17 cellular contexts compared by ENCODE assay signal in genomic region chr2:241492174-241492565, GRCh38.
"Had no signal": no experiment of that assay in that cellular context is flagged by ENCODE, and none has a peak within 500 bp of the region (broad histone marks: within the 10 kb centered on the region; RNA-seq: fewer than 3 reads in every experiment).

No MANE protein-coding gene starts in this region.

- H3K9me3 Mint-ChIP-seq: activated T-cell treated with anti-CD3 and anti-CD28 coated beads, Interleukin-2, amount 50 U/mL, for 4 hours; dendritic cell treated with granulocyte-macrophage colony-stimulating factor and Interleukin-4, amounts not matched to agents 40 ng/mL and 50 ng/mL, for 4 days; immature natural killer cell; naive thymus-derived CD8-positive, alpha-beta T cell had no signal

- H3K27me3 Mint-ChIP-seq: naive thymus-derived CD8-positive, alpha-beta T cell had no signal

- H3K27ac Mint-ChIP-seq: dendritic cell treated with granulocyte-macrophage colony-stimulating factor and Interleukin-4, amounts not matched to agents 40 ng/mL and 50 ng/mL, for 4 days had no signal

- H3K9ac ChIP-seq: parathyroid adenoma had no signal

- DNase-seq: activated CD8-positive, alpha-beta memory T cell treated with anti-CD3 and anti-CD28 coated beads for 24 hours; activated CD8-positive, alpha-beta memory T cell treated with anti-CD3 and anti-CD28 coated beads, Interleukin-2, amount 50 U/mL, for 48 hours; activated naive CD4-positive, alpha-beta T cell treated with Interleukin-2 at 50 U/mL for 16 hours; activated T-cell treated with anti-CD3 and anti-CD28 coated beads, Interleukin-2, amount 50 U/mL, for 4 hours; caudate nucleus; effector CD4-positive, alpha-beta T cell; foreskin melanocyte; immature natural killer cell; naive thymus-derived CD8-positive, alpha-beta T cell; sigmoid colon; stimulated activated CD4-positive, alpha-beta T cell treated with anti-CD3 and anti-CD28 coated beads, Interleukin-4, amount 100 ng/mL, for 1 hour; stimulated activated naive CD4-positive, alpha-beta T cell; T-helper 9 cell had no signal

- H3K27ac ChIP-seq: neutrophil, parathyroid adenoma, sigmoid colon, upper lobe of right lung had no signal

- H3K4me3 Mint-ChIP-seq: activated T-cell treated with anti-CD3 and anti-CD28 coated beads, Interleukin-2, amount 50 U/mL, for 4 hours; dendritic cell treated with granulocyte-macrophage colony-stimulating factor and Interleukin-4, amounts not matched to agents 40 ng/mL and 50 ng/mL, for 4 days; immature natural killer cell; naive thymus-derived CD8-positive, alpha-beta T cell had no signal

- H3K4me1 ChIP-seq: sigmoid colon, upper lobe of right lung had no signal

- H2AFZ ChIP-seq: parathyroid adenoma had no signal

- H3K4me3 ChIP-seq: sigmoid colon, upper lobe of right lung had no signal

- H3K4me1 Mint-ChIP-seq: immature natural killer cell had no signal

- H3K27me3 ChIP-seq: sigmoid colon, upper lobe of right lung had no signal

- H3K9me3 ChIP-seq: neutrophil, sigmoid colon, upper lobe of right lung had no signal

- H3K79me2 ChIP-seq: parathyroid adenoma had no signal

- ATAC-seq: activated T-cell treated with anti-CD3 and anti-CD28 coated beads, Interleukin-2, amount 50 U/mL, for 4 hours; naive thymus-derived CD8-positive, alpha-beta T cell; upper lobe of right lung had no signal
